9 cellular contexts compared by ENCODE assay signal in the genomic region with DNA sequence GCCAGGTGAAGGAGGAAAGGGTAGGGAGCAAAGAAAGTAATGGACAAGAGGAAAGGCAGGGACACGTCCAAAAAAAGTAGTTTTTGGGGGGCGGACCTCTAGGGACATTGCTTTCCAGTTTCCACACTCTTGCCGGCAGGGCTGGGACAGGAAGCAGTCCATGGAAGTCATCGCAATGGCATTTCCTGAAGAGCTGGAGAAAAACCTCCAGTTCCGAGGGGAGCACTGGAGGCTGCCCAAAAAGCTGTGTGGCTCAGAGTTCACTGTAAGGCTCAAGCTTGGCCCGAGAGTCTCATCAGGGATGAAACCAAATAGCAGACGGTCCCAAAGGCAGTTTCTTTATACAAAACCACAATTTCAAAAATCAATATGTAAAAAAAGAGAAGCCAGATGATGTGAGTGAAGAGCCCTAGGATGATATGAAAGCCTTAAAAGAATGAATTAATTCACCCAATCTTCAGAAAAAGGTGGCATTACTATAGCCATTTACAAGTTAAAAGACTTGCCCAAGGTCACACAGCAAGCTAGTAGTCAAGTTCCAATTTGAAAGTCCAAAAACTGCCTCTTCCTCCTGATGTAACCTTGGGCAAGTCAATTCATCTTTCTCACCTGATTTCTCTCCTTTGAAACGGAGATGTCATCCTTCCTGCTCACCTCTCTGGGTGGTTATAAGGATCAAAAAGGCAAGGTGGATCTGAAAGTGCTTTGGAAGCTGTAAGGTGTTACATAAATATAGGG. TPM values are rescaled to one million over a fixed set of nuclear protein-coding genes. Genes with fewer than 3 reads are reported as not detected.
DNase-seq lines count a peak whose midpoint lies in the region; ATAC-seq, FAIRE-seq and TF ChIP-seq lines count a peak whose summit lies in the region.
"Had no signal": no experiment of that assay in that cellular context is flagged by ENCODE, and none has a peak within 500 bp of the region (broad histone marks: within the 10 kb centered on the region; RNA-seq: fewer than 3 reads in every experiment).

No MANE protein-coding gene starts in this region.

- H3K27me3 ChIP-seq in effector memory CD4-positive, alpha-beta T cell (replicated peaks; ENCODE audit: control insufficient read depth, insufficient read depth, low read length, poor library complexity, severe bottlenecking) = no peaks in the 10 kb centered on the region
- no peaks in the 10 kb centered on the region for H3K27me3 ChIP-seq in vagina

- peak overlapping the region; percentile 55 for H3K4me2 ChIP-seq in OCI-LY7 (ENCODE audit: low read length)

- peaks cover 82% of the 10 kb centered on the region for H3K36me3 ChIP-seq in OCI-LY7 (ENCODE audit: insufficient read depth, low read length)
- peaks cover 9% of the 10 kb centered on the region for H3K36me3 ChIP-seq in effector memory CD4-positive, alpha-beta T cell (ENCODE audit: control insufficient read depth, insufficient read depth, low read length)
- H3K36me3 ChIP-seq in vagina = peaks cover 0 to 7% of the 10 kb centered on the region in 2 donors

- POLR2A ChIA-PET in OCI-LY7 (lab: Charles Lee) = interaction anchor here (0.7 to 3.4 kb wide), 3 partner anchors 10 to 29 kb away, joined by 3 to 15 read pairs (median 3); partner anchors contain the start of gene BCL2L1

- H2AFZ ChIP-seq in OCI-LY7 (ENCODE audit: low read length) = no peak overlapping the region

- H4K20me1 ChIP-seq in OCI-LY7 (ENCODE audit: insufficient read depth, low read length) = peaks cover 14% of the 10 kb centered on the region; the same call in 1 of the 2 replicates

- DNase-seq in AG10803 (ENCODE audit: low read depth) = peak; percentile 95
- DNase-seq in OCI-LY7 (ENCODE audit: low spot score) = no peak
- DNase-seq in effector memory CD4-positive, alpha-beta T cell = no peak
- DNase-seq in mesothelial cell of epicardium (ENCODE audit: low spot score in 2 of 2, unreplicated experiment in 2 of 2) = no peak
- no peak for DNase-seq in vagina (ENCODE audit: extremely low spot score in 2 of 2)
- no peak for DNase-seq in frontal cortex (ENCODE audit: low spot score in 2 of 2)

- H3K27me3 Mint-ChIP-seq in mesothelial cell of epicardium (ENCODE audit: low read depth) = no peaks in the 10 kb centered on the region

- peak overlapping the region; percentile 97 for H3K27ac Mint-ChIP-seq in mesothelial cell of epicardium

- intact Hi-C loops in OCI-LY7 (cut with micrococcal nuclease; ENCODE audit: unreplicated experiment) = no loop called here
- intact Hi-C loops in vagina (cut with DNase I) = no loop called here

- CTCF ChIA-PET in OCI-LY7 (lab: Charles Lee; ENCODE audit: unreplicated experiment) = no interaction called here

- no peak for ATAC-seq in GM18858 (IDR thresholded peaks at IDR 0.05; ENCODE audit: unreplicated experiment)
- no peak for ATAC-seq in GM18520 (IDR thresholded peaks at IDR 0.05; ENCODE audit: unreplicated experiment)

- TF ChIP-seq CTCF in AG10803 (conservative IDR thresholded peaks at IDR 0.05; ENCODE audit: low read length) = no peak
- no peak for TF ChIP-seq CTCF in OCI-LY7 (conservative IDR thresholded peaks at IDR 0.05; ENCODE audit: low read length)
- no peak for TF ChIP-seq CTCF in mesothelial cell of epicardium (IDR thresholded peaks at IDR 0.05; ENCODE audit: unreplicated experiment)
- TF ChIP-seq CTCF in vagina (IDR thresholded peaks at IDR 0.05) = no peak

- peaks cover 40% of the 10 kb centered on the region for H3K36me3 Mint-ChIP-seq in mesothelial cell of epicardium

- H3K27ac ChIP-seq in OCI-LY7 (ENCODE audit: low read depth, low read length, poor library complexity, severe bottlenecking) = peak overlapping the region; percentile 7
- peak overlapping the region; percentile 16 for H3K27ac ChIP-seq in effector memory CD4-positive, alpha-beta T cell (ENCODE audit: insufficient read depth, low read length, poor library complexity, severe bottlenecking)
- H3K27ac ChIP-seq in vagina = peak overlapping the region; percentile 99

- BruUV-seq in OCI-LY7 (replicated peaks; lab: Mats Ljungman, UMichigan) = no TSS peak

- H3K4me3 ChIP-seq in AG10803 (ENCODE audit: low read length) = peak overlapping the region; percentile 50
- no peak overlapping the region for H3K4me3 ChIP-seq in OCI-LY7 (ENCODE audit: low read depth, low read length, poor library complexity, severe bottlenecking)
- H3K4me3 ChIP-seq in effector memory CD4-positive, alpha-beta T cell (ENCODE audit: insufficient read depth, low read depth, low read length, poor library complexity, severe bottlenecking) = no peak overlapping the region
- H3K4me3 ChIP-seq in vagina = peak overlapping the region; percentile 5 to 16

- no peaks in the 10 kb centered on the region for H3K9me3 Mint-ChIP-seq in mesothelial cell of epicardium

- peaks cover 85% of the 10 kb centered on the region for H3K79me2 ChIP-seq in OCI-LY7 (ENCODE audit: insufficient read depth, low read depth, low read length)

- H3K9me2 ChIP-seq in OCI-LY7 (ENCODE audit: insufficient read depth, low read length) = no peaks in the 10 kb centered on the region

- H3K9me3 ChIP-seq in OCI-LY7 (ENCODE audit: low read length) (no peaks in the 10 kb centered on the region), vagina (no peaks in the 10 kb centered on the region)
- H3K9me3 ChIP-seq in effector memory CD4-positive, alpha-beta T cell (ENCODE audit: control insufficient read depth, low read length) = no peaks in the 10 kb centered on the region

- peaks cover 95% of the 10 kb centered on the region for H3K4me1 ChIP-seq in OCI-LY7 (ENCODE audit: insufficient read depth, low read length, poor library complexity, severe bottlenecking)
- peaks cover 40% of the 10 kb centered on the region for H3K4me1 ChIP-seq in effector memory CD4-positive, alpha-beta T cell (ENCODE audit: control insufficient read depth, insufficient read depth, low read length, poor library complexity, severe bottlenecking)
- H3K4me1 ChIP-seq in vagina = peaks cover 95% of the 10 kb centered on the region

- no peak for TF ChIP-seq POLR2A in vagina (IDR thresholded peaks at IDR 0.05)

- H3K4me3 Mint-ChIP-seq in mesothelial cell of epicardium = peak overlapping the region; percentile 38

- FAIRE-seq in frontal cortex (lab: Jason Lieb, UNC) = no peak
- FAIRE-seq: islet of Langerhans had no signal

- H3K4me1 Mint-ChIP-seq in mesothelial cell of epicardium = peaks cover 68% of the 10 kb centered on the region

RNA-seq across cellular contexts. Expression of gene BCL2L1, which starts 9.2 kb away (rescaled TPM):
- 83.2 and 88.8 TPM in 2 replicates for total RNA-seq in OCI-LY7 (2014; rRNA removed; shearing (Covaris generic))
- total RNA-seq in OCI-LY7 (2022) = 64.2 and 71.5 TPM in 2 replicates
- total RNA-seq in mesothelial cell of epicardium = 63.2 to 66.6 TPM (median 64.8 TPM) in 3 replicates
- 57.2 TPM for total RNA-seq in vagina
- total RNA-seq in frontal cortex = 32.6 TPM

RNA-seq across cellular contexts. Expression of gene TPX2, which starts 25.6 kb away (rescaled TPM):
- total RNA-seq in OCI-LY7 (2014; rRNA removed; shearing (Covaris generic)) = 121 and 134 TPM in 2 replicates
- total RNA-seq in OCI-LY7 (2022) (173 and 183 TPM in 2 replicates), mesothelial cell of epicardium (36.6 to 39.0 TPM (median 37.5 TPM) in 3 replicates), vagina (6.1 TPM), frontal cortex (5.7 TPM)

Comparison
In these comparisons a context has a peak if more than half of its experiments do, and no peak if none do; other contexts are left out.
1. H3K4me3 ChIP-seq: peak in AG10803 (single experiment) and vagina (2 of 2); none in OCI-LY7 (single experiment) and effector memory CD4-positive, alpha-beta T cell (single experiment).
2. H3K27ac ChIP-seq: peak in every context shown above with its lines; median percentile 99 in vagina; 16 in effector memory CD4-positive, alpha-beta T cell; 7 in OCI-LY7.